Comparison of ENCODE assay signal across 10 cellular contexts in genomic region chr14:99574099-99574880, GRCh38. TPM values are rescaled to one million over a fixed set of nuclear protein-coding genes. Genes with fewer than 3 reads are reported as not detected.
A peak's percentile ranks its signal among the peaks of the same experiment; 100 is the strongest.
DNase-seq lines count a peak whose midpoint lies in the region; ATAC-seq and TF ChIP-seq lines count a peak whose summit lies in the region.
"Had no signal": no experiment of that assay in that cellular context is flagged by ENCODE, and none has a peak within 500 bp of the region (broad histone marks: within the 10 kb centered on the region; RNA-seq: fewer than 3 reads in every experiment).

No MANE protein-coding gene starts in this region.

- H4K20me1 ChIP-seq in neural cell (ENCODE audit: insufficient read depth), result no peaks in the 10 kb centered on the region

- H3K4me1 ChIP-seq in Caco-2 (peaks cover 75% of the 10 kb centered on the region), esophagus (ENCODE audit: control insufficient read depth in 2 of 2, insufficient read depth in 2 of 2, low read length in 1 of 2) (peaks cover 13 to 67% of the 10 kb centered on the region in 2 donors), ascending aorta (peaks cover 0 to 15% of the 10 kb centered on the region in 2 donors)

- POLR2A ChIA-PET in Caco-2 (lab: Charles Lee), result interaction anchor here (0.5 to 1.8 kb wide), 4 partner anchors 20 to 109 kb away, joined by 3 to 9 read pairs (median 4); partner anchors contain the start of genes CCDC85C, CCNK and SETD3

- peaks cover 55% of the 10 kb centered on the region for H3K4me1 Mint-ChIP-seq in Caco-2 (ENCODE audit: low read depth, unreplicated experiment)
- H3K4me1 Mint-ChIP-seq in stimulated activated memory B cell treated with anti-CD40 and anti-IgM and Interleukin-4, amounts not matched to agents 10 μg/mL and 1 μg/mL and 100 μg/mL, for 72 hours, result peaks cover 33% of the 10 kb centered on the region

- H3K36me3 Mint-ChIP-seq in Caco-2 (ENCODE audit: insufficient read depth, unreplicated experiment), result peaks cover 24% of the 10 kb centered on the region
- no peaks in the 10 kb centered on the region for H3K36me3 Mint-ChIP-seq in stimulated activated memory B cell treated with anti-CD40 and anti-IgM and Interleukin-4, amounts not matched to agents 10 μg/mL and 1 μg/mL and 100 μg/mL, for 72 hours
- H3K36me3 Mint-ChIP-seq: memory B cell had no signal

- no peak for TF ChIP-seq CTCF in Caco-2 (IDR thresholded peaks at IDR 0.05; ENCODE audit: insufficient read depth in 1 of 2, low read depth in 1 of 2, low read length in 1 of 2, severe bottlenecking in 1 of 2, unreplicated experiment in 1 of 2)
- no peak for TF ChIP-seq CTCF in neural cell (IDR thresholded peaks at IDR 0.05; ENCODE audit: poor library complexity, severe bottlenecking)
- no peak for TF ChIP-seq CTCF in ascending aorta (IDR thresholded peaks at IDR 0.05)

- H3K79me2 ChIP-seq in neural cell (replicated peaks; ENCODE audit: insufficient read depth, low read length), result peaks cover 10% of the 10 kb centered on the region

- CTCF ChIA-PET in Caco-2 (lab: Charles Lee), result interaction anchor here (0.5 to 2.1 kb wide), 11 partner anchors 23 to 181 kb away, joined by 3 to 6 read pairs (median 4); partner anchors contain the start of genes CCNK and SETD3

- H3K27me3 ChIP-seq in Caco-2 (replicated peaks; ENCODE audit: control insufficient read depth, insufficient read depth, low read length), result no peaks in the 10 kb centered on the region
- H3K27me3 ChIP-seq in esophagus (ENCODE audit: control insufficient read depth in 1 of 2, insufficient read depth in 2 of 2, low read length in 2 of 2), result no peaks in the 10 kb centered on the region
- no peaks in the 10 kb centered on the region for H3K27me3 ChIP-seq in neural cell (ENCODE audit: insufficient read depth, low read depth, low read length)
- no peaks in the 10 kb centered on the region for H3K27me3 ChIP-seq in ascending aorta

- intact Hi-C loops in Caco-2 (cut with micrococcal nuclease; ENCODE audit: unreplicated experiment), result loop anchor here (1.0 to 2.0 kb wide), 2 partner anchors 28 to 51 kb away; no protein-coding TSS in a partner anchor
- intact Hi-C loops in ascending aorta (cut with DNase I), result no loop called here

- DNase-seq in Caco-2, result peak; percentile 77 to 86
- peak; percentile 38 for DNase-seq in NCI-H345 treated with DMSO at 0.1 percent for 48 hours (lab: John Stamatoyannopoulos, UW; ENCODE audit: unreplicated experiment)
- no peak for DNase-seq in ascending aorta (ENCODE audit: low spot score in 2 of 2)

- H3K27ac Mint-ChIP-seq in Caco-2 (ENCODE audit: unreplicated experiment), result peak overlapping the region; percentile 90
- no peak overlapping the region for H3K27ac Mint-ChIP-seq in stimulated activated memory B cell treated with anti-CD40 and anti-IgM and Interleukin-4, amounts not matched to agents 10 μg/mL and 1 μg/mL and 100 μg/mL, for 72 hours
- H3K27ac Mint-ChIP-seq: memory B cell; T-helper 1 cell treated with Interleukin-12 subunit alpha and Interleukin-12 subunit beta and Interleukin-4 antibody, amounts not matched to agents 30 μg/mL and 1 μg/mL, for 36 hours had no signal

- H3K4me2 ChIP-seq in neural cell (ENCODE audit: low read length), result no peak overlapping the region

- no TSS peak for BruUV-seq in Caco-2 (replicated peaks; lab: Mats Ljungman, UMichigan)

- TF ChIP-seq RAD21 in neural cell (conservative IDR thresholded peaks at IDR 0.05), result no peak

- TF ChIP-seq EP300 in neural cell (conservative IDR thresholded peaks at IDR 0.05; ENCODE audit: poor library complexity, severe bottlenecking), result no peak

- H3F3A ChIP-seq in neural cell (ENCODE audit: insufficient read depth, low read length, poor library complexity, severe bottlenecking), result no peaks in the 10 kb centered on the region

- H3K36me3 ChIP-seq in Caco-2 (ENCODE audit: control insufficient read depth, insufficient read depth, low read length), result no peaks in the 10 kb centered on the region
- peaks cover 0 to 2% of the 10 kb centered on the region in 2 donors for H3K36me3 ChIP-seq in esophagus (ENCODE audit: control insufficient read depth in 2 of 2, insufficient read depth in 2 of 2, low read length in 1 of 2)
- no peaks in the 10 kb centered on the region for H3K36me3 ChIP-seq in neural cell (ENCODE audit: insufficient read depth, low read length)
- H3K36me3 ChIP-seq in ascending aorta, result no peaks in the 10 kb centered on the region

- no peaks in the 10 kb centered on the region for H3K9me2 ChIP-seq in neural cell (ENCODE audit: insufficient read depth, low read length)

- 37 to 42% methylated on average over 11 of the region's 11 CpGs for WGBS in esophagus, 2 donors

- H3K9me3 Mint-ChIP-seq in Caco-2 (ENCODE audit: unreplicated experiment), result no peaks in the 10 kb centered on the region
- H3K9me3 Mint-ChIP-seq in stimulated activated memory B cell treated with anti-CD40 and anti-IgM and Interleukin-4, amounts not matched to agents 10 μg/mL and 1 μg/mL and 100 μg/mL, for 72 hours, result no peaks in the 10 kb centered on the region
- H3K9me3 Mint-ChIP-seq: memory B cell; T-helper 1 cell treated with Interleukin-12 subunit alpha and Interleukin-12 subunit beta and Interleukin-4 antibody, amounts not matched to agents 30 μg/mL and 1 μg/mL, for 36 hours had no signal

- peak overlapping the region; percentile 44 for H3K9ac ChIP-seq in neural cell (ENCODE audit: low read length)

- peak overlapping the region; percentile 93 to 96 for H3K27ac ChIP-seq in esophagus (ENCODE audit: low read depth in 2 of 2, low read length in 1 of 2)
- peak overlapping the region; percentile 51 for H3K27ac ChIP-seq in neural cell (ENCODE audit: low read length)
- peak overlapping the region in 1 of 2 donors; percentile 51 for H3K27ac ChIP-seq in ascending aorta

- no peak overlapping the region for H3K4me3 ChIP-seq in Caco-2 (ENCODE audit: low read depth, low read length)
- no peak overlapping the region for H3K4me3 ChIP-seq in esophagus (ENCODE audit: low read depth in 1 of 2, low read length in 2 of 2)
- peak overlapping the region; percentile 21 for H3K4me3 ChIP-seq in neural cell (ENCODE audit: low read length)
- no peak overlapping the region for H3K4me3 ChIP-seq in ascending aorta

- H3K27me3 Mint-ChIP-seq in Caco-2 (ENCODE audit: insufficient read depth, unreplicated experiment), result no peaks in the 10 kb centered on the region
- H3K27me3 Mint-ChIP-seq in stimulated activated memory B cell treated with anti-CD40 and anti-IgM and Interleukin-4, amounts not matched to agents 10 μg/mL and 1 μg/mL and 100 μg/mL, for 72 hours, result peaks cover 8% of the 10 kb centered on the region

- H3K9me3 ChIP-seq in Caco-2 (no peaks in the 10 kb centered on the region), esophagus (ENCODE audit: control insufficient read depth in 2 of 2, insufficient read depth in 1 of 2, low read depth in 1 of 2, low read length in 1 of 2) (no peaks in the 10 kb centered on the region), neural cell (ENCODE audit: low read length) (no peaks in the 10 kb centered on the region), ascending aorta (no peaks in the 10 kb centered on the region)

- ATAC-seq in GM19351 (IDR thresholded peaks at IDR 0.05; ENCODE audit: unreplicated experiment), result no peak
- ATAC-seq in stimulated activated memory B cell treated with anti-CD40 and anti-IgM and Interleukin-4, amounts not matched to agents 10 μg/mL and 1 μg/mL and 100 μg/mL, for 72 hours, result no peak
- ATAC-seq in HG03469 (IDR thresholded peaks at IDR 0.05; ENCODE audit: unreplicated experiment), result no peak

- no peak overlapping the region for H2AFZ ChIP-seq in neural cell (ENCODE audit: low read depth, low read length)

- H3K4me3 Mint-ChIP-seq in Caco-2 (ENCODE audit: unreplicated experiment), result peak overlapping the region; percentile 61
- no peak overlapping the region for H3K4me3 Mint-ChIP-seq in stimulated activated memory B cell treated with anti-CD40 and anti-IgM and Interleukin-4, amounts not matched to agents 10 μg/mL and 1 μg/mL and 100 μg/mL, for 72 hours
- H3K4me3 Mint-ChIP-seq: memory B cell; T-helper 1 cell treated with Interleukin-12 subunit alpha and Interleukin-12 subunit beta and Interleukin-4 antibody, amounts not matched to agents 30 μg/mL and 1 μg/mL, for 36 hours had no signal

TF ChIP-seq in neural cell, 6 proteins besides CTCF, POLR2A, EP300 and RAD21:
- TF ChIP-seq MXI1 (conservative IDR thresholded peaks at IDR 0.05; ENCODE audit: poor library complexity, severe bottlenecking) (no peak), TAF1 (IDR thresholded peaks at IDR 0.05; ENCODE audit: low read depth) (no peak), EZH2 (IDR thresholded peaks at IDR 0.05; ENCODE audit: borderline replicate concordance, insufficient read depth, low read length, poor library complexity, severe bottlenecking) (no peak), REST (IDR thresholded peaks at IDR 0.05; ENCODE audit: borderline replicate concordance) (no peak), POLR2AphosphoS5 (IDR thresholded peaks at IDR 0.05) (no peak), SMC3 (conservative IDR thresholded peaks at IDR 0.05; ENCODE audit: poor library complexity) (no peak)

RNA-seq across cellular contexts. Expression of gene CCDC85C, which starts 29.7 kb away (rescaled TPM):
- 69.1 and 76.2 TPM in 2 replicates for total RNA-seq in Caco-2 (2022)
- polyA plus RNA-seq in esophagus, result 10 to 100 TPM; 30.1 to 51.0 TPM
- 24.8 and 25.5 TPM in 2 replicates for polyA plus RNA-seq in neural cell
- 34.8 and 37.5 TPM in 2 replicates for polyA minus RNA-seq in neural cell
- total RNA-seq in ascending aorta, result 0.64 TPM

Comparison
In these comparisons a context has a peak if more than half of its experiments do, and no peak if none do; other contexts are left out.
1. DNase-seq: peak in Caco-2 (2 of 2) and NCI-H345 treated with DMSO at 0.1 percent for 48 hours (single experiment); none in ascending aorta (0 of 2).
2. RNA of gene CCDC85C, which starts 29.7 kb away (total RNA-seq): 69.1 to 76.2 TPM in Caco-2; 0.64 TPM in ascending aorta (single experiment); every median in the first group is over 10 times any median in the second.